23 cellular contexts compared by ENCODE assay signal in the genomic region with DNA sequence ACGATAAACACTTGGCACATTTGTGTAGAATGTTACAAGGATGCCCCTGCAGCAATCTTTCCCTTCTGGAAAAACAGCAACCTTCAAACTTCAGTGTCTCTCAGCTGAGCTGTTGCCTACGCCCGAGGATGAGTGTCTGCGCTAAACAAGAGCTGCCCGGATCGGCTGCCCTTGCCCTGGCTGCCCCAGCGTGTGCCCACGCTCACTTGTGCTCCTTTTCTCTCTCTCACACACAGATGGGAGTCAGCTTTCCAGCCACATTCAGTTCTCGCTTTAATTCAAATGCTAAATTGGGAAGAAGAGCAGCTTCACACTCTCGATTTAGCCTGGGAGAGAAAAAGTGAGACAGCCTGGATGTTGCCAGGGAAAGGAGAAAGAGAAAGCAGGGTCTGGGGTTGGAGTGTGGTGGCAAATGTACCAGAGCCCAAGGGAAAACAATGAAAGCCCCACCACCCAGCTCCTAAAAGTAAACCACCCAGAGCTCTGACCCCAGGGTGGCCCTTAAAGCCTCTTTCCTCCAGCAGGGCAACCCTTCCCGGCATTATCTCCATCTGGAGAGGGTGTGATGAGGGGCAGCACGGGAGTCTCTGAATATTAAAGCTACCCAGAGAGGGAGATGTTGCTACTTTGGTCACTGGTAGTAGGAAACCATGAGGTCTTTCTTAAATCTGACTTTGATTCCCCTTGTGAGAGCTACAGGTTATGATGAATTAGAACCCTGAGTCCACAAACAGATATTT. TPM values are rescaled to one million over a fixed set of nuclear protein-coding genes. Genes with fewer than 3 reads are reported as not detected.
DNase-seq lines count a peak whose midpoint lies in the region; ATAC-seq, FAIRE-seq and TF ChIP-seq lines count a peak whose summit lies in the region.
"Had no signal": no experiment of that assay in that cellular context is flagged by ENCODE, and none has a peak within 500 bp of the region (broad histone marks: within the 10 kb centered on the region; RNA-seq: fewer than 3 reads in every experiment).

No MANE protein-coding gene starts in this region.

- no peak for ATAC-seq in activated T-cell treated with anti-CD3 and anti-CD28 coated beads, Interleukin-2, amount 50 U/mL, for 4 hours
- ATAC-seq in pancreas = no peak
- no peak for ATAC-seq in GM21423 (IDR thresholded peaks at IDR 0.05; ENCODE audit: unreplicated experiment)
- ATAC-seq: effector memory CD8-positive, alpha-beta T cell; esophagus mucosa; left ventricle myocardium superior; natural killer cell treated with Interleukin-12 subunit alpha and Interleukin-12 subunit beta and Interleukin-15 and Interleukin-18, amount 100 ng/mL, for 72 hours had no signal

- H3K4me1 Mint-ChIP-seq in IgD-negative memory B cell = peaks cover 12 to 13% (median 12%) of the 10 kb centered on the region in 3 donors
- H3K4me1 Mint-ChIP-seq in activated T-cell treated with anti-CD3 and anti-CD28 coated beads, Interleukin-2, amount 50 U/mL, for 4 hours (ENCODE audit: low read depth) = peaks cover 27% of the 10 kb centered on the region
- H3K4me1 Mint-ChIP-seq: mesothelial cell of epicardium had no signal

- H3K4me1 ChIP-seq in skeletal muscle satellite cell (ENCODE audit: control insufficient read depth, insufficient read depth, low read length) (peaks cover under 1% of the 10 kb centered on the region), pancreas (no peaks in the 10 kb centered on the region)

- intact Hi-C loops in pancreas (cut with DNase I) = loop anchor here in 2 of 3 donors (10.0 kb wide), 2 partner anchors 49 to 99 kb away; no protein-coding TSS in a partner anchor

- H3K9ac ChIP-seq in skeletal muscle satellite cell (ENCODE audit: low read depth, low read length) = no peak overlapping the region

- DNase-seq in WERI-Rb-1 (peak; percentile 68), inferior parietal cortex (ENCODE audit: extremely low spot score) (peak; percentile 71), pancreas (no peak), GM03348 (ENCODE audit: low spot score) (no peak)
- no peak for DNase-seq in activated T-cell treated with anti-CD3 and anti-CD28 coated beads, Interleukin-2, amount 50 U/mL, for 4 hours
- DNase-seq: activated CD4-positive, alpha-beta memory T cell treated with anti-CD3 and anti-CD28 coated beads for 36 hours; activated CD4-positive, CD25-positive, alpha-beta regulatory T cell; activated effector memory CD4-positive, alpha-beta T cell treated with Interleukin-2 at 50 U/mL for 16 hours; activated naive CD8-positive, alpha-beta T cell treated with anti-CD3 and anti-CD28 coated beads for 36 hours; effector memory CD8-positive, alpha-beta T cell; left ventricle myocardium superior; MG63; stimulated activated CD8-positive, alpha-beta memory T cell treated with anti-CD3 and anti-CD28 coated beads, Interleukin-4, amount 100 ng/mL, for 48 hours; T-helper 9 cell had no signal

- peak overlapping the region; percentile 62 for H3K4me2 ChIP-seq in skeletal muscle satellite cell (ENCODE audit: low read length)
- H3K4me2 ChIP-seq: hepatocyte had no signal

- no peaks in the 10 kb centered on the region for H3K9me3 Mint-ChIP-seq in IgD-negative memory B cell
- H3K9me3 Mint-ChIP-seq in activated T-cell treated with anti-CD3 and anti-CD28 coated beads, Interleukin-2, amount 50 U/mL, for 4 hours = no peaks in the 10 kb centered on the region
- H3K9me3 Mint-ChIP-seq: activated CD4-positive, alpha-beta memory T cell treated with anti-CD3 and anti-CD28 coated beads for 36 hours; activated naive CD8-positive, alpha-beta T cell treated with anti-CD3 and anti-CD28 coated beads for 36 hours; effector memory CD8-positive, alpha-beta T cell; mesothelial cell of epicardium; natural killer cell treated with Interleukin-12 subunit alpha and Interleukin-12 subunit beta and Interleukin-15 and Interleukin-18, amount 100 ng/mL, for 72 hours; type B pancreatic cell had no signal

- TF ChIP-seq CTCF in WERI-Rb-1 (IDR thresholded peaks at IDR 0.05; ENCODE audit: low read depth, low read length) = no peak
- no peak for TF ChIP-seq CTCF in pancreas (IDR thresholded peaks at IDR 0.05)

- H3K27ac Mint-ChIP-seq in IgD-negative memory B cell = peak overlapping the region in 2 of 3 donors; percentile 14 to 37
- H3K27ac Mint-ChIP-seq: activated CD4-positive, alpha-beta memory T cell treated with anti-CD3 and anti-CD28 coated beads for 36 hours; activated naive CD8-positive, alpha-beta T cell treated with anti-CD3 and anti-CD28 coated beads for 36 hours; mesothelial cell of epicardium; type B pancreatic cell had no signal

- H3K36me3 Mint-ChIP-seq in IgD-negative memory B cell = no peaks in the 10 kb centered on the region
- H3K36me3 Mint-ChIP-seq in activated T-cell treated with anti-CD3 and anti-CD28 coated beads, Interleukin-2, amount 50 U/mL, for 4 hours (ENCODE audit: insufficient read depth) = no peaks in the 10 kb centered on the region
- H3K36me3 Mint-ChIP-seq: mesothelial cell of epicardium; natural killer cell treated with Interleukin-12 subunit alpha and Interleukin-12 subunit beta and Interleukin-15 and Interleukin-18, amount 100 ng/mL, for 72 hours; type B pancreatic cell had no signal

- H3K27me3 ChIP-seq in WERI-Rb-1 (ENCODE audit: insufficient read depth, low read depth, severe bottlenecking) = no peaks in the 10 kb centered on the region
- H3K27me3 ChIP-seq in skeletal muscle satellite cell (ENCODE audit: control insufficient read depth, insufficient read depth, low read length) = no peaks in the 10 kb centered on the region
- H3K27me3 ChIP-seq in pancreas = no peaks in the 10 kb centered on the region
- H3K27me3 ChIP-seq: hepatocyte, MG63 had no signal

- FAIRE-seq in pancreas (lab: Jason Lieb, UNC) = no peak
- FAIRE-seq: frontal cortex had no signal

- H3K9me3 ChIP-seq in WERI-Rb-1 (ENCODE audit: severe bottlenecking) (no peaks in the 10 kb centered on the region), skeletal muscle satellite cell (replicated peaks; ENCODE audit: low read length) (no peaks in the 10 kb centered on the region), pancreas (no peaks in the 10 kb centered on the region)
- H3K9me3 ChIP-seq: MG63 had no signal

- H3K27ac ChIP-seq in WERI-Rb-1 (peak overlapping the region; percentile 80), pancreas (no peak overlapping the region)
- H3K27ac ChIP-seq: hepatocyte had no signal

- 73 to 75% methylated on average over 12 of the region's 12 CpGs for WGBS in pancreas, 2 donors

- peaks cover under 1% of the 10 kb centered on the region for H3K27me3 Mint-ChIP-seq in IgD-negative memory B cell
- H3K27me3 Mint-ChIP-seq in activated T-cell treated with anti-CD3 and anti-CD28 coated beads, Interleukin-2, amount 50 U/mL, for 4 hours (ENCODE audit: low read depth) = no peaks in the 10 kb centered on the region
- H3K27me3 Mint-ChIP-seq: activated CD4-positive, alpha-beta memory T cell treated with anti-CD3 and anti-CD28 coated beads for 36 hours; activated naive CD8-positive, alpha-beta T cell treated with anti-CD3 and anti-CD28 coated beads for 36 hours; effector memory CD8-positive, alpha-beta T cell had no signal

- H3K4me3 ChIP-seq in WERI-Rb-1 (ENCODE audit: low read depth, low read length) (no peak overlapping the region), skeletal muscle satellite cell (ENCODE audit: low read length) (no peak overlapping the region), pancreas (no peak overlapping the region)
- H3K4me3 ChIP-seq: hepatocyte, MG63 had no signal

- no peaks in the 10 kb centered on the region for H3K36me3 ChIP-seq in WERI-Rb-1
- no peaks in the 10 kb centered on the region for H3K36me3 ChIP-seq in skeletal muscle satellite cell (ENCODE audit: insufficient read depth, low read length)
- no peaks in the 10 kb centered on the region for H3K36me3 ChIP-seq in pancreas
- H3K36me3 ChIP-seq: MG63 had no signal

- no peak overlapping the region for H3K4me3 Mint-ChIP-seq in IgD-negative memory B cell
- no peak overlapping the region for H3K4me3 Mint-ChIP-seq in activated T-cell treated with anti-CD3 and anti-CD28 coated beads, Interleukin-2, amount 50 U/mL, for 4 hours
- H3K4me3 Mint-ChIP-seq: activated CD4-positive, alpha-beta memory T cell treated with anti-CD3 and anti-CD28 coated beads for 36 hours; activated naive CD8-positive, alpha-beta T cell treated with anti-CD3 and anti-CD28 coated beads for 36 hours; effector memory CD8-positive, alpha-beta T cell; mesothelial cell of epicardium; natural killer cell treated with Interleukin-12 subunit alpha and Interleukin-12 subunit beta and Interleukin-15 and Interleukin-18, amount 100 ng/mL, for 72 hours; type B pancreatic cell had no signal

RNA-seq across cellular contexts. Expression of a gene that starts 9.9 kb away (rescaled TPM):
- 32.3 TPM for polyA plus RNA-seq in IgD-negative memory B cell
- total RNA-seq in skeletal muscle satellite cell (2012; rRNA removed) = 3.8 and 7.9 TPM in 2 replicates
- 10 to 100 TPM; 18.9 to 26.4 (median 20.0) TPM for total RNA-seq in activated T-cell treated with anti-CD3 and anti-CD28 coated beads, Interleukin-2, amount 50 U/mL, for 4 hours
- 10 to 100 TPM; 16.4 to 33.0 (median 26.9) TPM for total RNA-seq in pancreas
- 100 to 1,000 TPM in 1 of 2 donors, 10 to 100 TPM in 1; 41.0 to 120 TPM for polyA plus RNA-seq in pancreas

RNA-seq across cellular contexts. Expression of a gene that starts 16.5 kb away (rescaled TPM):
- polyA plus RNA-seq in IgD-negative memory B cell (not detected), pancreas (10 to 100 TPM; 12.4 to 22.6 TPM)
- 2.4 and 3.3 TPM in 2 replicates for total RNA-seq in skeletal muscle satellite cell (2012; rRNA removed)
- 1 to 10 TPM; 1.3 to 1.8 (median 1.7) TPM for total RNA-seq in activated T-cell treated with anti-CD3 and anti-CD28 coated beads, Interleukin-2, amount 50 U/mL, for 4 hours
- total RNA-seq in pancreas = 1 to 10 TPM in 3 of 6 donors, under 1 TPM in 3; 0.41 to 3.3 (median 1.3) TPM

Comparison
In these comparisons a context has a peak if more than half of its experiments do, and no peak if none do; other contexts are left out.
1. DNase-seq: peak in WERI-Rb-1 (single experiment) and inferior parietal cortex (single experiment); none in activated T-cell treated with anti-CD3 and anti-CD28 coated beads, Interleukin-2, amount 50 U/mL, for 4 hours (single experiment), pancreas (0 of 6) and GM03348 (single experiment).